Comparison of ENCODE assay signal across 1 cellular context in genomic region chr16:695355-696089, GRCh38.
TF ChIP-seq lines count a peak whose summit lies in the region.

No MANE protein-coding gene starts in this region.

TF ChIP-seq in HepG2, 621 proteins besides CTCF, POLR2A, EP300 and RAD21 (continued from another document and continues in another):
- TF ChIP-seq ZGPAT (CRISPR knock-in tag; IDR thresholded peaks at IDR 0.05): peak; percentile 59; the same call in 1 of the 2 replicates
- TF ChIP-seq ZNF616 (CRISPR knock-in tag; IDR thresholded peaks at IDR 0.05; ENCODE audit: low read depth): no peak
- TF ChIP-seq ZNF333 (CRISPR knock-in tag; IDR thresholded peaks at IDR 0.05; ENCODE audit: borderline replicate concordance): peak; percentile 19; the same call in 1 of the 2 replicates
- no peak for TF ChIP-seq ZNF296 (CRISPR knock-in tag; conservative IDR thresholded peaks at IDR 0.05)
- peak; percentile 53; the same call in 1 of the 2 replicates for TF ChIP-seq NAIF1 (CRISPR knock-in tag; IDR thresholded peaks at IDR 0.05; ENCODE audit: borderline replicate concordance)
- TF ChIP-seq CHD2 (IDR thresholded peaks at IDR 0.05; ENCODE audit: low read depth, low read length): no peak
- no peak for TF ChIP-seq ASH2L (IDR thresholded peaks at IDR 0.05; ENCODE audit: insufficient read length, low read depth, low read length)
- TF ChIP-seq ZNF841 (CRISPR knock-in tag; IDR thresholded peaks at IDR 0.05; ENCODE audit: borderline replicate concordance): no peak
- TF ChIP-seq NR2C2 (CRISPR knock-in tag; IDR thresholded peaks at IDR 0.05; ENCODE audit: borderline replicate concordance): 0 out of 2 replicates have a peak, but pooled peaks have one; percentile 24
- 0 out of 2 replicates have a peak, but pooled peaks have one; percentile 37 for TF ChIP-seq HOXD1 (CRISPR knock-in tag; IDR thresholded peaks at IDR 0.05)
- peak; percentile 63 for TF ChIP-seq ZNF777 (CRISPR knock-in tag; IDR thresholded peaks at IDR 0.05)
- TF ChIP-seq ZNF724P (CRISPR knock-in tag; IDR thresholded peaks at IDR 0.05; ENCODE audit: borderline replicate concordance): peak; percentile 86
- no peak for TF ChIP-seq ATAD3A (CRISPR knock-in tag; IDR thresholded peaks at IDR 0.05)
- TF ChIP-seq ZNF782 (CRISPR knock-in tag; IDR thresholded peaks at IDR 0.05; ENCODE audit: borderline replicate concordance): peak; percentile 26; the same call in 1 of the 2 replicates
- peak; percentile 63; the same call in 1 of the 2 replicates for TF ChIP-seq HNF1B (CRISPR knock-in tag; IDR thresholded peaks at IDR 0.05)
- TF ChIP-seq ATF6 (CRISPR knock-in tag; conservative IDR thresholded peaks at IDR 0.05): no peak
- TF ChIP-seq NFATC3 (CRISPR knock-in tag; IDR thresholded peaks at IDR 0.05): no peak; the same call in 1 of the 2 replicates
- 0 out of 2 replicates have a peak, but pooled peaks have one; percentile 22 for TF ChIP-seq NCOA2 (CRISPR knock-in tag; IDR thresholded peaks at IDR 0.05)
- 0 out of 2 replicates have a peak, but pooled peaks have one; percentile 32 for TF ChIP-seq ZNF317 (CRISPR knock-in tag; IDR thresholded peaks at IDR 0.05)
- TF ChIP-seq SOX5 (CRISPR knock-in tag; IDR thresholded peaks at IDR 0.05; ENCODE audit: borderline replicate concordance): peak; percentile 24; the same call in 1 of the 2 replicates
- no peak for TF ChIP-seq KDM4B (CRISPR knock-in tag; IDR thresholded peaks at IDR 0.05)
- TF ChIP-seq ZNF121 (CRISPR knock-in tag; IDR thresholded peaks at IDR 0.05): no peak
- TF ChIP-seq ZNF607 (CRISPR knock-in tag; IDR thresholded peaks at IDR 0.05; ENCODE audit: borderline replicate concordance): 0 out of 2 replicates have a peak, but pooled peaks have one; percentile 77
- TF ChIP-seq SATB2 (CRISPR knock-in tag; IDR thresholded peaks at IDR 0.05): no peak
- TF ChIP-seq ZSCAN31 (CRISPR knock-in tag; IDR thresholded peaks at IDR 0.05; ENCODE audit: low read depth): 0 out of 2 replicates have a peak, but pooled peaks have one; percentile 36
- TF ChIP-seq ZNF761 (CRISPR knock-in tag; conservative IDR thresholded peaks at IDR 0.05): no peak
- TF ChIP-seq PRDM10 (CRISPR knock-in tag; IDR thresholded peaks at IDR 0.05; ENCODE audit: low read depth): no peak
- peak; percentile 74 for TF ChIP-seq UBTF (CRISPR knock-in tag; IDR thresholded peaks at IDR 0.05)
- no peak for TF ChIP-seq ZNF530 (CRISPR knock-in tag; IDR thresholded peaks at IDR 0.05; ENCODE audit: low read depth)
- peak; percentile 17; the same call in 1 of the 2 replicates for TF ChIP-seq JUNB (CRISPR knock-in tag; IDR thresholded peaks at IDR 0.05; ENCODE audit: borderline replicate concordance)
- no peak for TF ChIP-seq HDAC6 (IDR thresholded peaks at IDR 0.05; ENCODE audit: low read depth, low read length)
- TF ChIP-seq TCF12 (IDR thresholded peaks at IDR 0.05): no peak
- 0 out of 2 replicates have a peak, but pooled peaks have one; percentile 41 for TF ChIP-seq TCF12 (CRISPR knock-in tag; IDR thresholded peaks at IDR 0.05)
- TF ChIP-seq ZNF574 (CRISPR knock-in tag; IDR thresholded peaks at IDR 0.05): peak; percentile 62; the same call in 1 of the 2 replicates
- peak; percentile 40; the same call in 1 of the 2 replicates for TF ChIP-seq FOXO1 (CRISPR knock-in tag; IDR thresholded peaks at IDR 0.05)
- TF ChIP-seq ARID4A (CRISPR knock-in tag; IDR thresholded peaks at IDR 0.05; ENCODE audit: borderline replicate concordance): peak; percentile 67; the same call in 1 of the 2 replicates
- peak; percentile 40; the same call in 1 of the 2 replicates for TF ChIP-seq USF2 (IDR thresholded peaks at IDR 0.05; ENCODE audit: low read depth, low read length)
- TF ChIP-seq USF2 (CRISPR knock-in tag; IDR thresholded peaks at IDR 0.05; ENCODE audit: borderline replicate concordance): no peak
